ENCODE assay signal across 13 cellular contexts in the genomic region with DNA sequence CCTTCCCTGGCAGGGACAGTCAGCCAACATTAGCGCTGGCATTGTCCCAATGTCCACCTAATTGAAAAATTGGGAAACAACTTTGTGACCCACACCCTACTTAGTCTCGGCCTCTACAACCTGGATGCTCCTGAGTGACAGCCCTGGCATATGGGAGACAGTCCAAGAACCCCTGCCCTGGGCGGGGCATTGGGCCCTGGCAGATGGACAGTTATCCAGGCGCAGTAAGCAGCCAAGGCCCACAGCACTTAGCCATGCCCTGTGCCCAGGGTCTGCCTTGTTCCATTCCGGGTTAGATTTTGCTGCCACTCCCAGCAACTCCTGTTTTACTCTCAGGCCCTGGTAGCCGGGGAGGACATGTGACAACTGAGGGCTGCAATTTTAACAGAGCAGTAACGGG. TPM values are rescaled to one million over a fixed set of nuclear protein-coding genes. Genes with fewer than 3 reads are reported as not detected.
A peak's percentile ranks its signal among the peaks of the same experiment; 100 is the strongest.
DNase-seq lines count a peak whose midpoint lies in the region; ATAC-seq and TF ChIP-seq lines count a peak whose summit lies in the region.
"Had no signal": no experiment of that assay in that cellular context is flagged by ENCODE, and none has a peak within 500 bp of the region (broad histone marks: within the 10 kb centered on the region; RNA-seq: fewer than 3 reads in every experiment).

No MANE protein-coding gene starts in this region.

- WGBS in gastroesophageal sphincter (ENCODE audit: low coverage in 1 of 2), 2 donors = 80% methylated on average over 2 of the region's 7 CpGs; no CpG with 5 or more reads in 1 of the 2 donors
- 27 to 68% methylated on average over 7 of the region's 7 CpGs for WGBS in sigmoid colon, 2 donors

- H2AFZ ChIP-seq in Karpas-422 (ENCODE audit: low read length) = no peak overlapping the region

- H3K9me3 ChIP-seq in gastroesophageal sphincter (no peaks in the 10 kb centered on the region), sigmoid colon (no peaks in the 10 kb centered on the region), Karpas-422 (ENCODE audit: low read length) (no peaks in the 10 kb centered on the region)

- H3K4me3 ChIP-seq in gastroesophageal sphincter (no peak overlapping the region), sigmoid colon (no peak overlapping the region), Karpas-422 (ENCODE audit: low read length) (no peak overlapping the region)

- H3K9me2 ChIP-seq in Karpas-422 (replicated peaks; ENCODE audit: insufficient read depth, low read length) = no peaks in the 10 kb centered on the region

- no peak overlapping the region for H3K9ac ChIP-seq in Karpas-422 (ENCODE audit: low read length)

- TF ChIP-seq CTCF in gastroesophageal sphincter (IDR thresholded peaks at IDR 0.05) (no peak), sigmoid colon (IDR thresholded peaks at IDR 0.05) (no peak)

- no peaks in the 10 kb centered on the region for H3K79me2 ChIP-seq in Karpas-422 (ENCODE audit: low read length)

- H3K27ac ChIP-seq in gastroesophageal sphincter (peak overlapping the region in 2 of 4 donors; percentile 26 to 28), sigmoid colon (no peak overlapping the region), Karpas-422 (ENCODE audit: low read length) (no peak overlapping the region)

- TF ChIP-seq POLR2A in gastroesophageal sphincter (IDR thresholded peaks at IDR 0.05) (no peak), sigmoid colon (IDR thresholded peaks at IDR 0.05) (no peak)

- no peaks in the 10 kb centered on the region for H4K20me1 ChIP-seq in Karpas-422 (ENCODE audit: insufficient read depth, low read depth, low read length)

- H3K4me1 ChIP-seq in gastroesophageal sphincter (peaks cover 0 to 27% (median 8%) of the 10 kb centered on the region in 3 donors), sigmoid colon (peaks cover 0 to 26% (median 5%) of the 10 kb centered on the region in 4 donors), Karpas-422 (ENCODE audit: low read length) (no peaks in the 10 kb centered on the region)

- no peak for TF ChIP-seq EP300 in gastroesophageal sphincter (IDR thresholded peaks at IDR 0.05)
- TF ChIP-seq EP300 in sigmoid colon (IDR thresholded peaks at IDR 0.05) = no peak

- H3K4me2 ChIP-seq in Karpas-422 (ENCODE audit: low read depth, low read length, poor library complexity, severe bottlenecking) = no peak overlapping the region

- intact Hi-C loops in sigmoid colon (cut with DNase I) = loop anchor here (5.0 kb wide), 1 partner anchor 39 kb away; no protein-coding TSS in a partner anchor

- in situ Hi-C loops in G401 (cut with HindIII; ENCODE audit: low sequenced_read_pairs) = no loop called here

- H3K27me3 ChIP-seq in gastroesophageal sphincter = no peaks in the 10 kb centered on the region
- H3K27me3 ChIP-seq in sigmoid colon = no peaks in the 10 kb centered on the region
- no peaks in the 10 kb centered on the region for H3K27me3 ChIP-seq in Karpas-422 (ENCODE audit: low read length)

- peaks cover 0 to 12% of the 10 kb centered on the region in 2 donors for H3K36me3 ChIP-seq in gastroesophageal sphincter
- no peaks in the 10 kb centered on the region for H3K36me3 ChIP-seq in sigmoid colon
- no peaks in the 10 kb centered on the region for H3K36me3 ChIP-seq in Karpas-422 (ENCODE audit: insufficient read depth, low read length)

- ATAC-seq in gastroesophageal sphincter (peak; percentile 32), GM19324 (IDR thresholded peaks at IDR 0.05; ENCODE audit: low FRiP score, unreplicated experiment) (no peak), GM21723 (IDR thresholded peaks at IDR 0.05; ENCODE audit: unreplicated experiment) (no peak)
- ATAC-seq: SK-N-SH treated with all-trans-retinoic acid at 6 μM for 48 hours had no signal

- DNase-seq in G401 (ENCODE audit: low spot score) (peak; percentile 63), NCI-H69 (lab: John Stamatoyannopoulos, UW) (peak; percentile 39), sigmoid colon (peak; percentile 48), Karpas-422 (no peak)
- DNase-seq: DMS153, KBM-7, NCI-H1048, NCI-H345, SHP77 had no signal

RNA-seq across cellular contexts. Expression of a gene that starts 50.3 kb away (rescaled TPM):
- not detected in 2 replicates for total RNA-seq in G401 (2014; rRNA removed; shearing (Covaris generic))
- 100 to 1,000 TPM in 1 of 4 donors, 10 to 100 TPM in 3; 39.0 to 121 (median 54.5) TPM for total RNA-seq in gastroesophageal sphincter
- total RNA-seq in sigmoid colon = 100 to 1,000 TPM in 1 of 4 donors, 10 to 100 TPM in 3; 17.6 to 105 (median 25.3) TPM
- polyA plus RNA-seq in sigmoid colon = 1 to 10 TPM in 2 of 3 donors, under 1 TPM in 1; 0.46 to 8.9 (median 1.2) TPM
- 0.75 and 2.2 TPM in 2 replicates for total RNA-seq in Karpas-422 (2014; rRNA removed; shearing (Covaris generic); ENCODE audit: low replicate concordance)
